ENCODE assay signal across 21 cellular contexts in genomic region chr10:121355161-121355560, GRCh38.
"Had no signal": no experiment of that assay in that cellular context is flagged by ENCODE, and none has a peak within 500 bp of the region (broad histone marks: within the 10 kb centered on the region; RNA-seq: fewer than 3 reads in every experiment).

No MANE protein-coding gene starts in this region.

- H3K27me3 ChIP-seq: colonic mucosa, esophagus squamous epithelium, gastrocnemius medialis, left lung had no signal

- H3K27ac ChIP-seq: colonic mucosa, epithelial cell of prostate, esophagus squamous epithelium, gastrocnemius medialis, heart right ventricle, left lung, lower lobe of right lung had no signal

- H3K4me1 ChIP-seq: colonic mucosa, esophagus squamous epithelium, gastrocnemius medialis, heart right ventricle, left lung, lower lobe of right lung had no signal

- DNase-seq: colonic mucosa; cortex of kidney; effector CD8-positive, alpha-beta T cell; effector memory CD8-positive, alpha-beta T cell; endodermal cell; erythroblast; esophagus squamous epithelium; foreskin fibroblast; foreskin melanocyte; gastrocnemius medialis; glutamatergic neuron; head of caudate nucleus; heart right ventricle; hippocampal formation; left cardiac atrium; left lung; left ventricle myocardium superior; lower lobe of right lung; mesenchymal stem cell had no signal

- H3K36me3 ChIP-seq: colonic mucosa, esophagus squamous epithelium, gastrocnemius medialis, heart right ventricle, left lung, lower lobe of right lung had no signal

- H3K9me3 ChIP-seq: colonic mucosa, esophagus squamous epithelium, gastrocnemius medialis, heart right ventricle, left lung, lower lobe of right lung had no signal

- H3K4me3 ChIP-seq: colonic mucosa, esophagus squamous epithelium, gastrocnemius medialis, heart right ventricle, left lung, lower lobe of right lung had no signal

- ATAC-seq: effector memory CD8-positive, alpha-beta T cell; esophagus mucosa; gastrocnemius medialis; heart right ventricle; left cardiac atrium; left lung; left ventricle myocardium superior; lower lobe of right lung had no signal
